ENCODE assay signal across 8 cellular contexts in genomic region chr6:157148391-157149323, GRCh38.
DNase-seq lines count a peak whose midpoint lies in the region; TF ChIP-seq lines count a peak whose summit lies in the region.

No MANE protein-coding gene starts in this region.

- intact Hi-C loops in testis (cut with DNase I; ENCODE audit: low total_unique reads): no loop called here

- H3K36me3 ChIP-seq in SJSA1 (no peaks in the 10 kb centered on the region), trophoblast cell (ENCODE audit: control insufficient read depth in 1 of 2, insufficient read depth in 2 of 2, low read length in 2 of 2) (peaks cover 7 to 8% of the 10 kb centered on the region in 2 experiments), testis (ENCODE audit: low read depth, missing control alignments) (no peaks in the 10 kb centered on the region), WERI-Rb-1 (peaks cover 30% of the 10 kb centered on the region)

- peaks cover 2% of the 10 kb centered on the region for H3K79me2 ChIP-seq in trophoblast cell (ENCODE audit: control insufficient read depth, insufficient read depth, low read length, poor library complexity)

- no peak overlapping the region for H3K23ac ChIP-seq in trophoblast cell (ENCODE audit: low read length)

- H3K4ac ChIP-seq in trophoblast cell (ENCODE audit: low read depth, low read length): no peak overlapping the region

- no peak overlapping the region for H2BK120ac ChIP-seq in trophoblast cell (ENCODE audit: insufficient read depth, low read length, poor library complexity)

- no peak overlapping the region for H2BK5ac ChIP-seq in trophoblast cell (ENCODE audit: low read depth, low read length, poor library complexity)

- no peak overlapping the region for H3K9ac ChIP-seq in trophoblast cell (ENCODE audit: low read length)

- H3K18ac ChIP-seq in trophoblast cell (ENCODE audit: low read length): no peak overlapping the region

- H2AK5ac ChIP-seq in trophoblast cell (ENCODE audit: low read length): no peak overlapping the region

- H3K9me3 ChIP-seq in SJSA1 (replicated peaks) (no peaks in the 10 kb centered on the region), trophoblast cell (ENCODE audit: insufficient read depth, low read depth, low read length) (peaks cover 2% of the 10 kb centered on the region), testis (no peaks in the 10 kb centered on the region), WERI-Rb-1 (ENCODE audit: severe bottlenecking) (no peaks in the 10 kb centered on the region)

- H3K14ac ChIP-seq in trophoblast cell (ENCODE audit: low read length): no peak overlapping the region

- no peak overlapping the region for H4K12ac ChIP-seq in trophoblast cell (ENCODE audit: low read depth, low read length)

- TF ChIP-seq CTCF in fibroblast of villous mesenchyme (IDR thresholded peaks at IDR 0.05; ENCODE audit: insufficient read depth, low read depth, low read length) (no peak), testis (IDR thresholded peaks at IDR 0.05) (no peak), WERI-Rb-1 (IDR thresholded peaks at IDR 0.05; ENCODE audit: low read depth, low read length) (no peak)

- no peak for TF ChIP-seq POLR2A in testis (IDR thresholded peaks at IDR 0.05)

- DNase-seq in ELF-1 (ENCODE audit: low read depth, low spot score): peak; percentile 14
- DNase-seq in SJSA1 (ENCODE audit: low read depth in 1 of 2, low spot score in 2 of 2): peak; percentile 89 to 95
- peak; percentile 86 for DNase-seq in fibroblast of villous mesenchyme (ENCODE audit: low read depth)
- peak; percentile 99 for DNase-seq in trophoblast cell
- no peak for DNase-seq in activated CD8-positive, alpha-beta memory T cell treated with anti-CD3 and anti-CD28 coated beads, Interleukin-2, amount 50 U/mL, for 48 hours
- no peak for DNase-seq in testis
- DNase-seq in NCI-H187 treated with DMSO at 0.1 percent for 48 hours (lab: John Stamatoyannopoulos, UW): no peak
- no peak for DNase-seq in WERI-Rb-1

- no peak overlapping the region for H4K91ac ChIP-seq in trophoblast cell (ENCODE audit: low read depth, low read length)

- H2AFZ ChIP-seq in trophoblast cell (ENCODE audit: insufficient read depth, low read length, poor library complexity): no peak overlapping the region

- no CpG with 5 or more reads among the region's 25 CpGs for WGBS in trophoblast cell (ENCODE audit: extremely low coverage, insufficient coverage, insufficient read length)
- 71 to 77% methylated on average over 18 to 25 of the region's 25 CpGs for WGBS in testis, 2 donors

- peak overlapping the region; percentile 98 for H3K27ac ChIP-seq in SJSA1
- peak overlapping the region; percentile 69 for H3K27ac ChIP-seq in trophoblast cell (ENCODE audit: low read depth, low read length)
- no peak overlapping the region for H3K27ac ChIP-seq in testis
- H3K27ac ChIP-seq in WERI-Rb-1: no peak overlapping the region

- H3K79me1 ChIP-seq in trophoblast cell (ENCODE audit: low read length): peaks cover 10% of the 10 kb centered on the region

- H2BK12ac ChIP-seq in trophoblast cell (ENCODE audit: low read length): no peak overlapping the region

- H3K4me1 ChIP-seq in SJSA1 (replicated peaks): peaks cover 52% of the 10 kb centered on the region
- peaks cover 20 to 29% of the 10 kb centered on the region in 2 experiments for H3K4me1 ChIP-seq in trophoblast cell (ENCODE audit: control insufficient read depth in 1 of 2, insufficient read depth in 2 of 2, low read length in 2 of 2)
- H3K4me1 ChIP-seq in testis: peaks cover 7% of the 10 kb centered on the region

- H3K27me3 ChIP-seq in SJSA1 (replicated peaks) (no peaks in the 10 kb centered on the region), trophoblast cell (ENCODE audit: insufficient read depth, low read length) (no peaks in the 10 kb centered on the region), testis (no peaks in the 10 kb centered on the region), WERI-Rb-1 (ENCODE audit: insufficient read depth, low read depth, severe bottlenecking) (no peaks in the 10 kb centered on the region)

- peak overlapping the region; percentile 55 for H3K4me2 ChIP-seq in trophoblast cell (ENCODE audit: low read length)

- no peak overlapping the region for H4K8ac ChIP-seq in trophoblast cell (ENCODE audit: low read depth, low read length)

- peak overlapping the region; percentile 13 for H3K4me3 ChIP-seq in SJSA1
- no peak overlapping the region for H3K4me3 ChIP-seq in fibroblast of villous mesenchyme (ENCODE audit: low read depth, low read length)
- peak overlapping the region; percentile 51 for H3K4me3 ChIP-seq in trophoblast cell (ENCODE audit: low read depth, low read length)
- no peak overlapping the region for H3K4me3 ChIP-seq in testis
- no peak overlapping the region for H3K4me3 ChIP-seq in WERI-Rb-1 (ENCODE audit: low read depth, low read length)

Comparison
In these comparisons a context has a peak if more than half of its experiments do, and no peak if none do; other contexts are left out.
1. DNase-seq: peak in ELF-1 (single experiment), SJSA1 (2 of 2), fibroblast of villous mesenchyme (single experiment) and trophoblast cell (2 of 2); none in activated CD8-positive, alpha-beta memory T cell treated with anti-CD3 and anti-CD28 coated beads, Interleukin-2, amount 50 U/mL, for 48 hours (single experiment), testis (single experiment), NCI-H187 treated with DMSO at 0.1 percent for 48 hours (single experiment) and WERI-Rb-1 (single experiment).
2. H3K27ac ChIP-seq: peak in SJSA1 (single experiment) and trophoblast cell (single experiment); none in testis (0 of 2) and WERI-Rb-1 (single experiment).
3. H3K4me3 ChIP-seq: peak in SJSA1 (single experiment) and trophoblast cell (single experiment); none in fibroblast of villous mesenchyme (single experiment), testis (0 of 2) and WERI-Rb-1 (single experiment).